Comparison of ENCODE assay signal across 39 cellular contexts in genomic region chr2:79827881-79828280, GRCh38.
"Had no signal": no experiment of that assay in that cellular context is flagged by ENCODE, and none has a peak within 500 bp of the region (broad histone marks: within the 10 kb centered on the region; RNA-seq: fewer than 3 reads in every experiment).

No MANE protein-coding gene starts in this region.

- H3K27ac Mint-ChIP-seq: activated naive CD4-positive, alpha-beta T cell treated with anti-CD3 and anti-CD28 coated beads for 36 hours; activated naive CD4-positive, alpha-beta T cell treated with anti-CD3 and anti-CD28 coated beads, Interleukin-2, amount 10 ng/mL, durations not matched to agents 7 days and 5 days; activated naive CD4-positive, alpha-beta T cell treated with anti-CD3 and anti-CD28 coated beads, Interleukin-2, amount 50 U/mL, for 24 hours; activated naive CD4-positive, alpha-beta T cell treated with anti-CD3 and anti-CD28 coated beads, Interleukin-2, amount 50 U/mL, for 72 hours; activated naive CD8-positive, alpha-beta T cell; activated naive CD8-positive, alpha-beta T cell treated with anti-CD3 and anti-CD28 coated beads for 36 hours; activated naive CD8-positive, alpha-beta T cell treated with anti-CD3 and anti-CD28 coated beads, Interleukin-2, amount 10 ng/mL, durations not matched to agents 7 days and 5 days; activated naive CD8-positive, alpha-beta T cell treated with anti-CD3 and anti-CD28 coated beads, Interleukin-2, amount 50 U/mL, for 24 hours; activated T-cell treated with anti-CD3 and anti-CD28 coated beads, Interleukin-2, amount 50 U/mL, for 24 hours; activated T-cell treated with anti-CD3 and anti-CD28 coated beads, Interleukin-2, amount 50 U/mL, for 72 hours; activated T-helper 1 cell treated with anti-CD3 and anti-CD28 coated beads, Interleukin-12 subunit alpha, Interleukin-12 subunit beta, Interleukin-2, Interleukin-4 antibody, amounts not matched to agents 30 ng/mL and 10 ng/mL and 1 ng/mL, durations not matched to agents 14 hours and 24 hours and 36 hours; activated T-helper 17 cell treated with anti-CD3 and anti-CD28 coated beads, Interleukin-2, amount 50 U/mL, for 72 hours; activated T-helper 2 cell treated with anti-CD3 and anti-CD28 coated beads, Interferon-gamma antibody, Interleukin-2, Interleukin-4, amounts not matched to agents 10 μg/mL and 5 μg/mL and 100 μg/mL, durations not matched to agents 14 hours and 24 hours and 36 hours; brain had no signal

- ATAC-seq: activated naive CD4-positive, alpha-beta T cell treated with anti-CD3 and anti-CD28 coated beads, Interleukin-2, amount 50 U/mL, for 72 hours; activated naive CD8-positive, alpha-beta T cell treated with anti-CD3 and anti-CD28 coated beads, Interleukin-2, amount 50 U/mL, for 24 hours; activated T-cell treated with anti-CD3 and anti-CD28 coated beads, Interleukin-2, amount 50 U/mL, for 4 hours; activated T-cell treated with anti-CD3 and anti-CD28 coated beads, Interleukin-2, amount 50 U/mL, for 72 hours; activated T-helper 17 cell treated with anti-CD3 and anti-CD28 coated beads, Interleukin-2, amount 50 U/mL, for 72 hours; body of pancreas had no signal

- H3K36me3 ChIP-seq: adrenal gland, ascending aorta, brain microvascular endothelial cell, breast epithelium, cardiac muscle cell had no signal

- H3K27me3 Mint-ChIP-seq: activated naive CD4-positive, alpha-beta T cell treated with anti-CD3 and anti-CD28 coated beads, Interleukin-2, amount 10 ng/mL, durations not matched to agents 7 days and 5 days; activated naive CD4-positive, alpha-beta T cell treated with anti-CD3 and anti-CD28 coated beads, Interleukin-2, amount 50 U/mL, for 24 hours; activated naive CD8-positive, alpha-beta T cell; activated naive CD8-positive, alpha-beta T cell treated with anti-CD3 and anti-CD28 coated beads for 36 hours; activated naive CD8-positive, alpha-beta T cell treated with anti-CD3 and anti-CD28 coated beads, Interleukin-2, amount 10 ng/mL, durations not matched to agents 7 days and 5 days; activated naive CD8-positive, alpha-beta T cell treated with anti-CD3 and anti-CD28 coated beads, Interleukin-2, amount 50 U/mL, for 24 hours; activated T-cell treated with anti-CD3 and anti-CD28 coated beads, Interleukin-2, amount 50 U/mL, for 24 hours; activated T-helper 17 cell treated with anti-CD3 and anti-CD28 coated beads, Interleukin-2, amount 50 U/mL, for 72 hours; brain; central memory CD8-positive, alpha-beta T cell had no signal

- H3K9me3 ChIP-seq: adrenal gland, ascending aorta, body of pancreas, breast epithelium had no signal

- H3K9me3 Mint-ChIP-seq: brain had no signal

- H3K4me3 Mint-ChIP-seq: activated naive CD4-positive, alpha-beta T cell treated with anti-CD3 and anti-CD28 coated beads for 36 hours; activated naive CD4-positive, alpha-beta T cell treated with anti-CD3 and anti-CD28 coated beads, Interleukin-2, amount 10 ng/mL, durations not matched to agents 7 days and 5 days; activated naive CD4-positive, alpha-beta T cell treated with anti-CD3 and anti-CD28 coated beads, Interleukin-2, amount 50 U/mL, for 24 hours; activated naive CD8-positive, alpha-beta T cell; activated naive CD8-positive, alpha-beta T cell treated with anti-CD3 and anti-CD28 coated beads for 36 hours; activated naive CD8-positive, alpha-beta T cell treated with anti-CD3 and anti-CD28 coated beads, Interleukin-2, amount 10 ng/mL, durations not matched to agents 7 days and 5 days; activated naive CD8-positive, alpha-beta T cell treated with anti-CD3 and anti-CD28 coated beads, Interleukin-2, amount 50 U/mL, for 24 hours; activated T-cell treated with anti-CD3 and anti-CD28 coated beads, Interleukin-2, amount 50 U/mL, for 24 hours; activated T-cell treated with anti-CD3 and anti-CD28 coated beads, Interleukin-2, amount 50 U/mL, for 4 hours; activated T-cell treated with anti-CD3 and anti-CD28 coated beads, Interleukin-2, amount 50 U/mL, for 72 hours; activated T-helper 1 cell treated with anti-CD3 and anti-CD28 coated beads, Interleukin-12 subunit alpha, Interleukin-12 subunit beta, Interleukin-2, Interleukin-4 antibody, amounts not matched to agents 30 ng/mL and 10 ng/mL and 1 ng/mL, durations not matched to agents 14 hours and 24 hours and 36 hours; activated T-helper 17 cell treated with anti-CD3 and anti-CD28 coated beads, Interleukin-2, amount 50 U/mL, for 72 hours; brain; central memory CD8-positive, alpha-beta T cell had no signal

- H3K4me1 ChIP-seq: adrenal gland, ascending aorta, body of pancreas, breast epithelium had no signal

- H3K27ac ChIP-seq: adrenal gland, ascending aorta, body of pancreas, brain microvascular endothelial cell, breast epithelium, cardiac muscle cell had no signal

- H3K4me1 Mint-ChIP-seq: activated naive CD4-positive, alpha-beta T cell treated with anti-CD3 and anti-CD28 coated beads, Interleukin-2, amount 10 ng/mL, durations not matched to agents 7 days and 5 days; activated naive CD4-positive, alpha-beta T cell treated with anti-CD3 and anti-CD28 coated beads, Interleukin-2, amount 50 U/mL, for 24 hours; activated naive CD8-positive, alpha-beta T cell treated with anti-CD3 and anti-CD28 coated beads for 36 hours; activated naive CD8-positive, alpha-beta T cell treated with anti-CD3 and anti-CD28 coated beads, Interleukin-2, amount 10 ng/mL, durations not matched to agents 7 days and 5 days; activated naive CD8-positive, alpha-beta T cell treated with anti-CD3 and anti-CD28 coated beads, Interleukin-2, amount 50 U/mL, for 24 hours; activated T-helper 17 cell treated with anti-CD3 and anti-CD28 coated beads, Interleukin-2, amount 50 U/mL, for 72 hours; central memory CD8-positive, alpha-beta T cell had no signal

- H3K36me3 Mint-ChIP-seq: activated naive CD4-positive, alpha-beta T cell treated with anti-CD3 and anti-CD28 coated beads, Interleukin-2, amount 10 ng/mL, durations not matched to agents 7 days and 5 days; activated naive CD4-positive, alpha-beta T cell treated with anti-CD3 and anti-CD28 coated beads, Interleukin-2, amount 50 U/mL, for 24 hours; activated naive CD4-positive, alpha-beta T cell treated with anti-CD3 and anti-CD28 coated beads, Interleukin-2, amount 50 U/mL, for 72 hours; activated naive CD8-positive, alpha-beta T cell; activated naive CD8-positive, alpha-beta T cell treated with anti-CD3 and anti-CD28 coated beads for 36 hours; activated naive CD8-positive, alpha-beta T cell treated with anti-CD3 and anti-CD28 coated beads, Interleukin-2, amount 10 ng/mL, durations not matched to agents 7 days and 5 days; brain had no signal

- H3K4me3 ChIP-seq: adrenal gland, ascending aorta, body of pancreas, breast epithelium, cardiac muscle cell had no signal

- FAIRE-seq: astrocyte, bronchial epithelial cell had no signal

- H3K27me3 ChIP-seq: adrenal gland, ascending aorta, body of pancreas, brain microvascular endothelial cell, breast epithelium, cardiac muscle cell had no signal

- DNase-seq: activated effector memory CD4-positive, alpha-beta T cell treated with anti-CD3 and anti-CD28 coated beads, Interleukin-2, amount 50 U/mL, for 16 hours; activated effector memory CD4-positive, alpha-beta T cell treated with Interleukin-2 at 50 U/mL for 16 hours; activated gamma-delta T cell; activated gamma-delta T cell treated with Interleukin-2 at 50 U/mL for 16 hours; activated naive CD4-positive, alpha-beta T cell; activated naive CD4-positive, alpha-beta T cell treated with anti-CD3 and anti-CD28 coated beads for 36 hours; activated naive CD4-positive, alpha-beta T cell treated with anti-CD3 and anti-CD28 coated beads, Interleukin-2, amount 10 ng/mL, durations not matched to agents 7 days and 5 days; activated naive CD4-positive, alpha-beta T cell treated with anti-CD3 and anti-CD28 coated beads, Interleukin-2, amount 50 U/mL, for 16 hours; activated naive CD4-positive, alpha-beta T cell treated with Interleukin-2 at 50 U/mL for 16 hours; activated naive CD8-positive, alpha-beta T cell treated with anti-CD3 and anti-CD28 coated beads for 36 hours; activated naive CD8-positive, alpha-beta T cell treated with anti-CD3 and anti-CD28 coated beads, Interleukin-2, amount 10 ng/mL, durations not matched to agents 7 days and 5 days; activated naive CD8-positive, alpha-beta T cell treated with anti-CD3 and anti-CD28 coated beads, Interleukin-2, amount 50 U/mL, for 24 hours; activated T-cell treated with anti-CD3 and anti-CD28 coated beads, Interleukin-2, amount 50 U/mL, for 24 hours; activated T-cell treated with anti-CD3 and anti-CD28 coated beads, Interleukin-2, amount 50 U/mL, for 4 hours; activated T-cell treated with anti-CD3 and anti-CD28 coated beads, Interleukin-2, amount 50 U/mL, for 48 hours; activated T-cell treated with anti-CD3 and anti-CD28 coated beads, Interleukin-2, amount 50 U/mL, for 72 hours; adrenal gland; amniotic stem cell; amygdala; anterior cingulate cortex; aorta; body of pancreas; brain microvascular endothelial cell; caudate nucleus; central memory CD4-positive, alpha-beta T cell; cerebellar nuclear complex had no signal
